7 cellular contexts compared by ENCODE assay signal in genomic region chr6:63635165-63635562, GRCh38. TPM values are rescaled to one million over a fixed set of nuclear protein-coding genes. Genes with fewer than 3 reads are reported as not detected.
DNase-seq lines count a peak whose midpoint lies in the region; ATAC-seq, FAIRE-seq and TF ChIP-seq lines count a peak whose summit lies in the region.

No MANE protein-coding gene starts in this region.

- no peak for TF ChIP-seq POLR2A in GM12891 (IDR thresholded peaks at IDR 0.05; ENCODE audit: low read depth, low read length)

- no peaks in the 10 kb centered on the region for H3K36me3 ChIP-seq in hepatocyte (replicated peaks; ENCODE audit: insufficient read depth, low read depth)

- no peaks in the 10 kb centered on the region for H3K36me3 Mint-ChIP-seq in stimulated activated memory B cell treated with anti-CD40 and anti-IgM and Interleukin-4, amounts not matched to agents 10 μg/mL and 1 μg/mL and 100 μg/mL, for 72 hours

- H3K4me2 ChIP-seq in hepatocyte: peak overlapping the region; percentile 82

- H4K20me1 ChIP-seq in hepatocyte (ENCODE audit: insufficient read depth, poor library complexity, severe bottlenecking): peaks cover 35% of the 10 kb centered on the region

- WGBS in hepatocyte (ENCODE audit: low lambda C conversion rate, missing lambda C conversion rate): 5% methylated on average over 4 of the region's 4 CpGs

- H3K4me1 ChIP-seq in hepatocyte (ENCODE audit: insufficient read depth): peaks cover 19% of the 10 kb centered on the region

- no peaks in the 10 kb centered on the region for H3K27me3 ChIP-seq in hepatocyte

- H3K4me3 Mint-ChIP-seq in stimulated activated memory B cell treated with anti-CD40 and anti-IgM and Interleukin-4, amounts not matched to agents 10 μg/mL and 1 μg/mL and 100 μg/mL, for 72 hours: peak overlapping the region; percentile 97

- H3K79me2 ChIP-seq in hepatocyte: peaks cover 40% of the 10 kb centered on the region

- DNase-seq in hepatocyte (ENCODE audit: low spot score): no peak
- DNase-seq in GM12891 (ENCODE audit: insufficient read length, low spot score): no peak
- DNase-seq in cerebellar cortex (ENCODE audit: low spot score): no peak

- no peaks in the 10 kb centered on the region for H3K9me2 ChIP-seq in hepatocyte (replicated peaks; ENCODE audit: insufficient read depth)

- no peaks in the 10 kb centered on the region for H3K27me3 Mint-ChIP-seq in stimulated activated memory B cell treated with anti-CD40 and anti-IgM and Interleukin-4, amounts not matched to agents 10 μg/mL and 1 μg/mL and 100 μg/mL, for 72 hours

- H3K27ac ChIP-seq in VCaP: peak overlapping the region; percentile 98
- peak overlapping the region; percentile 65 for H3K27ac ChIP-seq in hepatocyte

- no peaks in the 10 kb centered on the region for H3K9me3 ChIP-seq in hepatocyte (ENCODE audit: low read depth)

- no peak for FAIRE-seq in GM12891 (lab: Jason Lieb, UNC)

- ATAC-seq in GM19324 (IDR thresholded peaks at IDR 0.05; ENCODE audit: low FRiP score, unreplicated experiment) (peak; percentile 19), HG02973 (IDR thresholded peaks at IDR 0.05; ENCODE audit: unreplicated experiment) (peak; percentile 13)
- no peak for ATAC-seq in stimulated activated memory B cell treated with anti-CD40 and anti-IgM and Interleukin-4, amounts not matched to agents 10 μg/mL and 1 μg/mL and 100 μg/mL, for 72 hours

- no peak for TF ChIP-seq CTCF in VCaP (conservative IDR thresholded peaks at IDR 0.05)
- no peak for TF ChIP-seq CTCF in hepatocyte (IDR thresholded peaks at IDR 0.05; ENCODE audit: poor library complexity)

- peaks cover 39% of the 10 kb centered on the region for H3K4me1 Mint-ChIP-seq in stimulated activated memory B cell treated with anti-CD40 and anti-IgM and Interleukin-4, amounts not matched to agents 10 μg/mL and 1 μg/mL and 100 μg/mL, for 72 hours

- no peaks in the 10 kb centered on the region for H3K9me3 Mint-ChIP-seq in stimulated activated memory B cell treated with anti-CD40 and anti-IgM and Interleukin-4, amounts not matched to agents 10 μg/mL and 1 μg/mL and 100 μg/mL, for 72 hours

- peak overlapping the region; percentile 95 for H3K27ac Mint-ChIP-seq in stimulated activated memory B cell treated with anti-CD40 and anti-IgM and Interleukin-4, amounts not matched to agents 10 μg/mL and 1 μg/mL and 100 μg/mL, for 72 hours

- H2AFZ ChIP-seq in hepatocyte: peak overlapping the region; percentile 53

- H3K4me3 ChIP-seq in hepatocyte: peak overlapping the region; percentile 93

TF ChIP-seq in GM12891, 5 proteins besides CTCF, POLR2A, EP300 and RAD21:
- TF ChIP-seq SPI1 (IDR thresholded peaks at IDR 0.05; ENCODE audit: low read depth, low read length) (no peak), POU2F2 (IDR thresholded peaks at IDR 0.05; ENCODE audit: low read depth, low read length) (no peak), PAX5 (IDR thresholded peaks at IDR 0.05; ENCODE audit: insufficient read depth, low read length, severe bottlenecking) (no peak), POLR2AphosphoS5 (IDR thresholded peaks at IDR 0.05; ENCODE audit: low read depth, low read length) (no peak)

RNA-seq across cellular contexts. Expression of gene PHF3, which starts 0.4 kb away (rescaled TPM):
- total RNA-seq in hepatocyte: 72.8 and 79.2 TPM in 2 replicates
- 15.2 and 18.0 TPM in 2 replicates for polyA plus RNA-seq in hepatocyte
- 13.0 TPM for polyA plus RNA-seq in GM12891 (2012; ENCODE audit: low read depth, missing spikeins)
